Comparison of ENCODE assay signal across 23 cellular contexts in genomic region chr9:96691326-96691725, GRCh38.
"Had no signal": no experiment of that assay in that cellular context is flagged by ENCODE, and none has a peak within 500 bp of the region (broad histone marks: within the 10 kb centered on the region; RNA-seq: fewer than 3 reads in every experiment).

No MANE protein-coding gene starts in this region.

- H3K4me3 ChIP-seq: gastrocnemius medialis, left lung, neural progenitor cell, stomach, thyroid gland had no signal

- ATAC-seq: effector memory CD8-positive, alpha-beta T cell; gastrocnemius medialis; left cardiac atrium; left lung; naive thymus-derived CD4-positive, alpha-beta T cell; sciatic nerve; stimulated activated effector memory CD8-positive, alpha-beta T cell treated with anti-CD3 and anti-CD28 coated beads, Interleukin-12 subunit alpha, Interleukin-12 subunit beta, amount 100 ng/mL, for 72 hours had no signal

- H3K36me3 ChIP-seq: gastrocnemius medialis, left lung, neural progenitor cell, stomach, thyroid gland had no signal

- H3K36me3 Mint-ChIP-seq: stimulated activated effector memory CD8-positive, alpha-beta T cell treated with anti-CD3 and anti-CD28 coated beads, Interleukin-12 subunit alpha, Interleukin-12 subunit beta, amount 100 ng/mL, for 72 hours; type B pancreatic cell had no signal

- H3K4me3 Mint-ChIP-seq: effector memory CD8-positive, alpha-beta T cell; nephron; neural progenitor cell; stimulated activated effector memory CD8-positive, alpha-beta T cell treated with anti-CD3 and anti-CD28 coated beads, Interleukin-12 subunit alpha, Interleukin-12 subunit beta, amount 100 ng/mL, for 72 hours; type B pancreatic cell had no signal

- H3K4me1 Mint-ChIP-seq: nephron, neural progenitor cell had no signal

- FAIRE-seq: endometrium, kidney, urothelium cell line had no signal

- H3K27ac Mint-ChIP-seq: effector memory CD8-positive, alpha-beta T cell; naive thymus-derived CD4-positive, alpha-beta T cell; nephron; neural progenitor cell; progenitor cell of endocrine pancreas; stimulated activated effector memory CD8-positive, alpha-beta T cell treated with anti-CD3 and anti-CD28 coated beads, Interleukin-12 subunit alpha, Interleukin-12 subunit beta, amount 100 ng/mL, for 72 hours; type B pancreatic cell had no signal

- DNase-seq: cortex of kidney; effector memory CD8-positive, alpha-beta T cell; gastrocnemius medialis; head of caudate nucleus; kidney; left cardiac atrium; left lung; mesenchymal stem cell; midbrain; naive thymus-derived CD4-positive, alpha-beta T cell; stimulated activated CD4-positive, alpha-beta T cell treated with anti-CD3 and anti-CD28 coated beads, Interleukin-2, amount 100 ng/mL, for 24 hours; stimulated activated CD4-positive, alpha-beta T cell treated with anti-CD3 and anti-CD28 coated beads, Interleukin-4, amount 100 ng/mL, for 24 hours; stimulated activated naive CD4-positive, alpha-beta T cell treated with Interleukin-2 at 50 U/mL for 16 hours; stomach; thyroid gland had no signal

- H3K27me3 Mint-ChIP-seq: progenitor cell of endocrine pancreas had no signal

- H3K27me3 ChIP-seq: gastrocnemius medialis, neural progenitor cell, stomach, thyroid gland had no signal
